ENCODE assay signal across 13 cellular contexts in the genomic region with DNA sequence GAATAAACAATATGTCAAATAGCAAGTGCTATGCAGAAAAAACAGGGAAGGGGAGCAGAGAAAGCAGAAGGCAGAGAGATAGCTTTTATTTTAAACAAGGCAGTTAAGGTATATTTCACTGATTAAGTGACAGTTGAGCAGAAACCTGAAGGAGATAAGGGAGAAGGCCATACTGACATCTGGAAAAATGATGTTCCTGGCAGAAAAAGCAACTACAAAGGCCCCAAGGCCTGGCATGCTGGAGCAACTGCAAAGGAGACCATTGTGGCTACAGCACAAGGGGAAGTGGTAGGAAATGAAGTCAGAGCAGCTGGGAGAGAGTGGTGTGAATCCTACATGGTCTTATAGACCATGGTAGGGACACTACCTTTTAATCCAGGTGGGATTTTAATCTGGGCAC. TPM values are rescaled to one million over a fixed set of nuclear protein-coding genes. Genes with fewer than 3 reads are reported as not detected.
DNase-seq lines count a peak whose midpoint lies in the region; ATAC-seq and TF ChIP-seq lines count a peak whose summit lies in the region.
"Had no signal": no experiment of that assay in that cellular context is flagged by ENCODE, and none has a peak within 500 bp of the region (broad histone marks: within the 10 kb centered on the region; RNA-seq: fewer than 3 reads in every experiment).

No MANE protein-coding gene starts in this region.

- peak overlapping the region; percentile 1 for H3K27ac Mint-ChIP-seq in activated naive CD4-positive, alpha-beta T cell treated with anti-CD3 and anti-CD28 coated beads, Interleukin-2, amount 50 U/mL, for 24 hours
- H3K27ac Mint-ChIP-seq in endodermal cell: no peak overlapping the region

- TF ChIP-seq CTCF in dorsolateral prefrontal cortex (IDR thresholded peaks at IDR 0.05 in 54 of 56, conservative IDR thresholded peaks at IDR 0.05 in 2 of 56; ENCODE audit: low read depth in 1 of 56, partially characterized antibody in 56 of 56) (no peak), endodermal cell (conservative IDR thresholded peaks at IDR 0.05) (no peak)

- no peaks in the 10 kb centered on the region for H3K9me3 Mint-ChIP-seq in activated naive CD4-positive, alpha-beta T cell treated with anti-CD3 and anti-CD28 coated beads, Interleukin-2, amount 50 U/mL, for 24 hours
- no peaks in the 10 kb centered on the region for H3K9me3 Mint-ChIP-seq in endodermal cell

- no peak for DNase-seq in activated naive CD4-positive, alpha-beta T cell treated with anti-CD3 and anti-CD28 coated beads, Interleukin-2, amount 50 U/mL, for 16 hours
- DNase-seq in SKM-1 (lab: John Stamatoyannopoulos, UW; ENCODE audit: unreplicated experiment) (peak; percentile 10), dorsolateral prefrontal cortex (no peak), substantia nigra (lab: John Stamatoyannopoulos, UW) (peak in 1 of 49 donors; percentile 16), endodermal cell (no peak)
- no peak for DNase-seq in stimulated activated CD4-positive, alpha-beta T cell treated with anti-CD3 and anti-CD28 coated beads, Interleukin-4, amount 100 ng/mL, for 24 hours
- DNase-seq: body of pancreas, IMR-90, NCI-H2081, ovary had no signal

- no peaks in the 10 kb centered on the region for H3K9me3 ChIP-seq in endodermal cell (ENCODE audit: control insufficient read depth, low read length)
- H3K9me3 ChIP-seq: body of pancreas, ovary had no signal

- intact Hi-C loops in dorsolateral prefrontal cortex (cut with DNase I): no loop called here

- peaks cover 74% of the 10 kb centered on the region for H3K36me3 ChIP-seq in endodermal cell (ENCODE audit: control insufficient read depth, insufficient read depth, low read length)
- H3K36me3 ChIP-seq: ovary had no signal

- H3K4me1 Mint-ChIP-seq in activated naive CD4-positive, alpha-beta T cell treated with anti-CD3 and anti-CD28 coated beads, Interleukin-2, amount 50 U/mL, for 24 hours: peaks cover 50% of the 10 kb centered on the region
- no peaks in the 10 kb centered on the region for H3K4me1 Mint-ChIP-seq in endodermal cell

- peaks cover 34% of the 10 kb centered on the region for H3K36me3 Mint-ChIP-seq in activated naive CD4-positive, alpha-beta T cell treated with anti-CD3 and anti-CD28 coated beads, Interleukin-2, amount 50 U/mL, for 24 hours
- peaks cover 70% of the 10 kb centered on the region for H3K36me3 Mint-ChIP-seq in endodermal cell (ENCODE audit: low read depth)

- H3K27me3 ChIP-seq in dorsolateral prefrontal cortex (no peaks in the 10 kb centered on the region), endodermal cell (ENCODE audit: control insufficient read depth, insufficient read depth, low read length, poor library complexity, severe bottlenecking) (no peaks in the 10 kb centered on the region)
- H3K27me3 ChIP-seq: body of pancreas, ovary had no signal

- H3K9ac ChIP-seq in endodermal cell (ENCODE audit: extremely low read depth, low read length, poor library complexity, severe bottlenecking): no peak overlapping the region

- no peak for ATAC-seq in GM19328 (IDR thresholded peaks at IDR 0.05; ENCODE audit: unreplicated experiment)
- ATAC-seq: body of pancreas had no signal

- H3K4me3 ChIP-seq in dorsolateral prefrontal cortex: no peak overlapping the region
- H3K4me3 ChIP-seq in endodermal cell (ENCODE audit: low read length): no peak overlapping the region
- H3K4me3 ChIP-seq: body of pancreas, ovary had no signal

- no peaks in the 10 kb centered on the region for H3K4me1 ChIP-seq in endodermal cell (ENCODE audit: control insufficient read depth, insufficient read depth, low read length)
- H3K4me1 ChIP-seq: body of pancreas had no signal

- H3K4me3 Mint-ChIP-seq in activated naive CD4-positive, alpha-beta T cell treated with anti-CD3 and anti-CD28 coated beads, Interleukin-2, amount 50 U/mL, for 24 hours: no peak overlapping the region
- no peak overlapping the region for H3K4me3 Mint-ChIP-seq in endodermal cell

- H3K27ac ChIP-seq in dorsolateral prefrontal cortex (peak overlapping the region in 55 of 59 donors; percentile 2 to 83 (median 63)), substantia nigra (ENCODE audit: low read depth, low read length, poor library complexity, severe bottlenecking) (peak overlapping the region; percentile 56), endodermal cell (ENCODE audit: low read depth, low read length) (no peak overlapping the region)
- H3K27ac ChIP-seq: body of pancreas, epithelial cell of prostate, ovary had no signal

- H3K27me3 Mint-ChIP-seq in activated naive CD4-positive, alpha-beta T cell treated with anti-CD3 and anti-CD28 coated beads, Interleukin-2, amount 50 U/mL, for 24 hours: no peaks in the 10 kb centered on the region
- no peaks in the 10 kb centered on the region for H3K27me3 Mint-ChIP-seq in endodermal cell (ENCODE audit: insufficient read depth)

RNA-seq across cellular contexts. Expression of gene PCBP1, which starts 8.9 kb away (rescaled TPM):
- total RNA-seq in dorsolateral prefrontal cortex: 100 to 1,000 TPM; 118 to 237 (median 174) TPM
- 100 to 1,000 TPM; 344 to 357 TPM for total RNA-seq in endodermal cell
- 354 TPM for polyA plus RNA-seq in endodermal cell (2013, experiment 1 of 2)
- 313 TPM for polyA plus RNA-seq in endodermal cell (2013, experiment 2 of 2)
